In genomic region chr15:49134683-49135341, GRCh38 we compare ENCODE assay signal across 12 cellular contexts. TPM values are rescaled to one million over a fixed set of nuclear protein-coding genes. Genes with fewer than 3 reads are reported as not detected.
DNase-seq lines count a peak whose midpoint lies in the region; ATAC-seq, FAIRE-seq and TF ChIP-seq lines count a peak whose summit lies in the region.
"Had no signal": no experiment of that assay in that cellular context is flagged by ENCODE, and none has a peak within 500 bp of the region (broad histone marks: within the 10 kb centered on the region; RNA-seq: fewer than 3 reads in every experiment).

No MANE protein-coding gene starts in this region.

- TF ChIP-seq CTCF in kidney (IDR thresholded peaks at IDR 0.05; ENCODE audit: borderline replicate concordance, extremely low read depth, insufficient read depth) = no peak
- TF ChIP-seq CTCF in thyroid gland (IDR thresholded peaks at IDR 0.05) = no peak

- H3K36me3 Mint-ChIP-seq in activated T-helper 17 cell treated with anti-CD3 and anti-CD28 coated beads, Interleukin-2, amount 50 U/mL, for 72 hours (ENCODE audit: low read depth) = peaks cover 92% of the 10 kb centered on the region

- H3K27ac Mint-ChIP-seq in activated T-helper 17 cell treated with anti-CD3 and anti-CD28 coated beads, Interleukin-2, amount 50 U/mL, for 72 hours = peak overlapping the region; percentile 64

- FAIRE-seq in kidney (lab: Jason Lieb, UNC) = peak; percentile 41

- H3K4me3 ChIP-seq in kidney (ENCODE audit: low read length in 2 of 2) (no peak overlapping the region), thyroid gland (replicated peaks in 1 of 3) (no peak overlapping the region)
- H3K4me3 ChIP-seq: stomach had no signal

- no peaks in the 10 kb centered on the region for H3K27me3 Mint-ChIP-seq in activated T-helper 17 cell treated with anti-CD3 and anti-CD28 coated beads, Interleukin-2, amount 50 U/mL, for 72 hours

- H3K9me3 Mint-ChIP-seq in activated T-helper 17 cell treated with anti-CD3 and anti-CD28 coated beads, Interleukin-2, amount 50 U/mL, for 72 hours = no peaks in the 10 kb centered on the region

- no peak overlapping the region for H3K4me3 Mint-ChIP-seq in activated T-helper 17 cell treated with anti-CD3 and anti-CD28 coated beads, Interleukin-2, amount 50 U/mL, for 72 hours

- H3K9me3 ChIP-seq in kidney (ENCODE audit: control insufficient read depth in 1 of 2, low read length in 2 of 2) = no peaks in the 10 kb centered on the region
- no peaks in the 10 kb centered on the region for H3K9me3 ChIP-seq in thyroid gland
- H3K9me3 ChIP-seq: stomach had no signal

- no peaks in the 10 kb centered on the region for H3K27me3 ChIP-seq in thyroid gland
- H3K27me3 ChIP-seq: stomach had no signal

- H3K4me1 ChIP-seq in kidney (ENCODE audit: control insufficient read depth in 1 of 2, insufficient read depth in 1 of 2, low read depth in 1 of 2, low read length in 2 of 2) (peaks cover 0 to 3% of the 10 kb centered on the region in 2 donors), thyroid gland (no peaks in the 10 kb centered on the region)

- no peak for TF ChIP-seq POLR2A in thyroid gland (IDR thresholded peaks at IDR 0.05)

- peak; percentile 41 for DNase-seq in EH (ENCODE audit: low read depth)
- no peak for DNase-seq in kidney
- no peak for DNase-seq in thyroid gland
- DNase-seq: central memory CD4-positive, alpha-beta T cell; DMS 273 treated with DMSO at 0.1 percent for 48 hours; NCI-H2029 treated with DMSO at 0.1 percent for 48 hours; stomach had no signal

- peaks cover 14 to 34% of the 10 kb centered on the region in 2 donors for H3K36me3 ChIP-seq in kidney (ENCODE audit: control insufficient read depth in 1 of 2, insufficient read depth in 2 of 2, low read length in 2 of 2)
- H3K36me3 ChIP-seq in thyroid gland = peaks cover 17 to 28% of the 10 kb centered on the region in 2 donors

- intact Hi-C loops in kidney (cut with DNase I) (no loop called here), thyroid gland (cut with DNase I) (no loop called here)

- H3K4me1 Mint-ChIP-seq in activated T-helper 17 cell treated with anti-CD3 and anti-CD28 coated beads, Interleukin-2, amount 50 U/mL, for 72 hours = peaks cover 4% of the 10 kb centered on the region

- 81 to 83% methylated on average over 5 of the region's 5 CpGs for WGBS in thyroid gland, 2 donors

- H3K9ac ChIP-seq in kidney (ENCODE audit: low read length in 2 of 2) = no peak overlapping the region

- H3K27ac ChIP-seq in kidney (ENCODE audit: low read depth in 2 of 2, low read length in 2 of 2) (no peak overlapping the region), thyroid gland (no peak overlapping the region)
- H3K27ac ChIP-seq: stomach had no signal

- ATAC-seq in GM21737 (IDR thresholded peaks at IDR 0.05; ENCODE audit: unreplicated experiment) (peak; percentile 43), GM19397 (IDR thresholded peaks at IDR 0.05; ENCODE audit: unreplicated experiment) (no peak), GM18867 (IDR thresholded peaks at IDR 0.05; ENCODE audit: unreplicated experiment) (no peak), HG03521 (IDR thresholded peaks at IDR 0.05; ENCODE audit: unreplicated experiment) (no peak)
- ATAC-seq in activated T-helper 17 cell treated with anti-CD3 and anti-CD28 coated beads, Interleukin-2, amount 50 U/mL, for 72 hours (replicated peaks) = no peak

RNA-seq across cellular contexts. Expression of gene COPS2, which starts 20.6 kb away (rescaled TPM):
- total RNA-seq in activated T-helper 17 cell treated with anti-CD3 and anti-CD28 coated beads, Interleukin-2, amount 50 U/mL, for 72 hours = 10 to 100 TPM; 66.1 to 86.2 TPM
- total RNA-seq in kidney = 60.1 TPM
- polyA plus RNA-seq in kidney (ENCODE audit: insufficient read depth, low read depth, low replicate concordance) = 42.6 TPM
- 10 to 100 TPM; 52.4 to 80.0 (median 61.3) TPM for total RNA-seq in thyroid gland

RNA-seq across cellular contexts. Expression of gene GALK2, which starts 35.2 kb away (rescaled TPM):
- total RNA-seq in activated T-helper 17 cell treated with anti-CD3 and anti-CD28 coated beads, Interleukin-2, amount 50 U/mL, for 72 hours = 10 to 100 TPM; 33.8 to 37.8 TPM
- total RNA-seq in kidney (40.6 TPM), thyroid gland (10 to 100 TPM; 50.4 to 85.5 (median 67.8) TPM)
- polyA plus RNA-seq in kidney (ENCODE audit: insufficient read depth, low read depth, low replicate concordance) = 36.4 TPM
